ENCODE assay signal across 8 cellular contexts in genomic region chr6:43702522-43703440, GRCh38. TPM values are rescaled to one million over a fixed set of nuclear protein-coding genes. Genes with fewer than 3 reads are reported as not detected.
DNase-seq lines count a peak whose midpoint lies in the region; ATAC-seq and TF ChIP-seq lines count a peak whose summit lies in the region.

No MANE protein-coding gene starts in this region.

- peaks cover 32% of the 10 kb centered on the region for H3K27me3 Mint-ChIP-seq in activated naive CD8-positive, alpha-beta T cell treated with anti-CD3 and anti-CD28 coated beads, Interleukin-2, amount 50 U/mL, for 24 hours

- H3K9me3 Mint-ChIP-seq in activated naive CD8-positive, alpha-beta T cell treated with anti-CD3 and anti-CD28 coated beads, Interleukin-2, amount 50 U/mL, for 24 hours: no peaks in the 10 kb centered on the region

- ATAC-seq in activated naive CD8-positive, alpha-beta T cell treated with anti-CD3 and anti-CD28 coated beads, Interleukin-2, amount 50 U/mL, for 24 hours: peak; percentile 65
- ATAC-seq in left cardiac atrium: peak; percentile 95 to 97

- TF ChIP-seq CTCF in GM12865 (IDR thresholded peaks at IDR 0.05; ENCODE audit: insufficient read depth, low read depth, low read length, missing control alignments): no peak

- H3K4me1 Mint-ChIP-seq in activated naive CD8-positive, alpha-beta T cell treated with anti-CD3 and anti-CD28 coated beads, Interleukin-2, amount 50 U/mL, for 24 hours: peaks cover 16% of the 10 kb centered on the region

- no peaks in the 10 kb centered on the region for H3K36me3 Mint-ChIP-seq in activated naive CD8-positive, alpha-beta T cell treated with anti-CD3 and anti-CD28 coated beads, Interleukin-2, amount 50 U/mL, for 24 hours (ENCODE audit: low read depth)

- no peak overlapping the region for H3K4me3 Mint-ChIP-seq in activated naive CD8-positive, alpha-beta T cell treated with anti-CD3 and anti-CD28 coated beads, Interleukin-2, amount 50 U/mL, for 24 hours

- intact Hi-C loops in left cardiac atrium (cut with DNase I): no loop called here
- intact Hi-C loops in posterior vena cava (cut with DNase I): loop anchor here in 1 of 2 donors (10.0 kb wide), 1 partner anchor 548 kb away; no protein-coding TSS in a partner anchor

- in situ Hi-C loops in ACHN (cut with HindIII; ENCODE audit: low pct_ligation_motif_present, low pct_unique_long_range_greater_than_20kb, low sequenced_read_pairs): no loop called here

- H3K4me3 ChIP-seq in GM12865 (ENCODE audit: low read depth, low read length): no peak overlapping the region

- DNase-seq in ACHN (peak; percentile 91), GM12865 (ENCODE audit: low read depth) (peak; percentile 52), NCI-H1436 (lab: John Stamatoyannopoulos, UW) (peak; percentile 81), left cardiac atrium (peak; percentile 97), posterior vena cava (ENCODE audit: low spot score) (peak; percentile 97), globus pallidus (ENCODE audit: low spot score) (no peak), NCI-H187 (lab: John Stamatoyannopoulos, UW) (no peak)
- DNase-seq in activated naive CD8-positive, alpha-beta T cell treated with anti-CD3 and anti-CD28 coated beads, Interleukin-2, amount 50 U/mL, for 24 hours: peak; percentile 50

- H3K27ac Mint-ChIP-seq in activated naive CD8-positive, alpha-beta T cell treated with anti-CD3 and anti-CD28 coated beads, Interleukin-2, amount 50 U/mL, for 24 hours: no peak overlapping the region

RNA-seq across cellular contexts. Expression of gene MRPS18A, which starts 15.2 kb away (rescaled TPM):
- total RNA-seq in left cardiac atrium (10 to 100 TPM; 34.8 to 36.5 TPM), posterior vena cava (10 to 100 TPM; 25.4 to 28.2 TPM)

RNA-seq across cellular contexts. Expression of gene RSPH9, which starts 57.9 kb away (rescaled TPM):
- under 1 TPM; 0.21 to 0.24 TPM for total RNA-seq in left cardiac atrium
- total RNA-seq in posterior vena cava: under 1 TPM; 0.19 to 0.23 TPM

Comparison
In these comparisons a context has a peak if more than half of its experiments do, and no peak if none do; other contexts are left out.
1. DNase-seq: peak in ACHN (single experiment), GM12865 (single experiment), NCI-H1436 (single experiment), activated naive CD8-positive, alpha-beta T cell treated with anti-CD3 and anti-CD28 coated beads, Interleukin-2, amount 50 U/mL, for 24 hours (single experiment), left cardiac atrium (single experiment) and posterior vena cava (single experiment); none in globus pallidus (single experiment) and NCI-H187 (0 of 2).